ENCODE assay signal across 1 cellular context in genomic region chr1:9397984-9398526, GRCh38.
TF ChIP-seq lines count a peak whose summit lies in the region.

No MANE protein-coding gene starts in this region.

TF ChIP-seq in HepG2, 621 proteins besides CTCF, POLR2A, EP300 and RAD21 (continued from another document):
- TF ChIP-seq SNAPC4 (CRISPR knock-in tag; IDR thresholded peaks at IDR 0.05) (no peak), ZNF672 (CRISPR knock-in tag; IDR thresholded peaks at IDR 0.05) (no peak), ADNP (CRISPR knock-in tag; IDR thresholded peaks at IDR 0.05) (no peak), HNRNPUL1 (IDR thresholded peaks at IDR 0.05; ENCODE audit: low read depth, low read length) (no peak), CHD2 (IDR thresholded peaks at IDR 0.05; ENCODE audit: low read depth, low read length) (no peak), CCAR2 (optimal IDR thresholded peaks at IDR 0.05; ENCODE audit: low read depth, low read length) (no peak), SOX13 (IDR thresholded peaks at IDR 0.05) (no peak), SOX13 (CRISPR knock-in tag; conservative IDR thresholded peaks at IDR 0.05 in 1 of 2, IDR thresholded peaks at IDR 0.05 in 1 of 2) (no peak), BCLAF1 (IDR thresholded peaks at IDR 0.05) (no peak), KAT2B (IDR thresholded peaks at IDR 0.05; ENCODE audit: borderline replicate concordance, low read depth, low read length) (no peak), USF2 (IDR thresholded peaks at IDR 0.05; ENCODE audit: low read depth, low read length) (no peak), USF2 (CRISPR knock-in tag; IDR thresholded peaks at IDR 0.05; ENCODE audit: borderline replicate concordance) (no peak), ETV5 (CRISPR knock-in tag; IDR thresholded peaks at IDR 0.05; ENCODE audit: borderline replicate concordance) (no peak), PREB (CRISPR knock-in tag; IDR thresholded peaks at IDR 0.05) (no peak), ZBTB46 (CRISPR knock-in tag; IDR thresholded peaks at IDR 0.05; ENCODE audit: borderline replicate concordance) (no peak)
